In the genomic region with DNA sequence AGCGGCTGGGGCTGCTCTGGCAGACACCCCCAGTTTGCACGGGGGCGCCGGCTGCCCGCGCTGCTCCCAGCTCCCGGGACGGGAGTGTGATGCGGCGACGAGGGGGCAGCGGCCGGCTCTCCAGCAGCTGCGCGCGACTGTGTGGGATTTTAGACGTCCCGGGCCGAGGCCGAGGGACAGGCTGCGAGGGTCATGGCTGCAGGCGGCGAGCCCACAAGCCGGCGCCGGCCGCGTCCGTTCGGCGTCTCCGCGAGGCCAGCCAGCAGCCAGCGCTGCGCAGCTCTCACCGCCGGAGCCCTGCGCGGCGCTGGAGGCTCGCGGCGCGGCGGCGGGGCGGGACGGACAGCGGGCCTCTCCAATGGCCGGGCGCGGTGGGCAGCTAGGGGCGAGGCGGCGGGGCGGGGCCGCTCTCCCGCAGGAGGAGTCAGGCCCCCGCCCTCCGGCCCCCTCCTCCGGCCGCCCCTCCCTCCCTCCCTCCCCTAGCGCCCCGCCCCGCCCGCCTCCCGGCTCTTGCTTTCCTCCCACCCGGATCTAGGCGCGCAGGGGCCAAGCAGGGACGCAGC, we compare ENCODE assay signal across 8 cellular contexts. TPM values are rescaled to one million over a fixed set of nuclear protein-coding genes. Genes with fewer than 3 reads are reported as not detected.
A peak's percentile ranks its signal among the peaks of the same experiment; 100 is the strongest.
DNase-seq lines count a peak whose midpoint lies in the region; ATAC-seq and TF ChIP-seq lines count a peak whose summit lies in the region.

Gene FZD4 (minus strand): TSS at position 285 of the 563 bp plus-strand sequence. CDS start 310 bp downstream, outside the sequence.

- TF ChIP-seq CTCF in PC-3 (conservative IDR thresholded peaks at IDR 0.05; ENCODE audit: low read depth, low read length) (no peak), upper lobe of left lung (IDR thresholded peaks at IDR 0.05) (peak in 4 of 6 experiments; percentile 11 to 67 (median 42))

- peaks cover 42% of the 10 kb centered on the region for H3K79me2 ChIP-seq in PC-3 (ENCODE audit: low read length)

- peak; percentile 86 for DNase-seq in ELF-1 (ENCODE audit: low read depth, low spot score)
- DNase-seq in PC-3: peak; percentile 94
- DNase-seq in activated naive CD4-positive, alpha-beta T cell treated with anti-CD3 and anti-CD28 coated beads, Interleukin-2, amount 50 U/mL, for 72 hours (ENCODE audit: low spot score in 2 of 2): peak in 1 of 2 donors; percentile 62
- peak; percentile 82 for DNase-seq in globus pallidus (ENCODE audit: low spot score)
- DNase-seq in upper lobe of left lung: peak; percentile 89 to 98

- H3K27ac Mint-ChIP-seq in activated naive CD4-positive, alpha-beta T cell treated with anti-CD3 and anti-CD28 coated beads, Interleukin-2, amount 50 U/mL, for 72 hours: no peak within 1 kb of the TSS

- H3K9me3 Mint-ChIP-seq in activated naive CD4-positive, alpha-beta T cell treated with anti-CD3 and anti-CD28 coated beads, Interleukin-2, amount 50 U/mL, for 72 hours: no peaks in the 10 kb centered on the region

- intact Hi-C loops in PC-3 (cut with micrococcal nuclease): loop anchor here (2.0 to 5.0 kb wide), 3 partner anchors 14 to 327 kb away; partner anchors contain the start of gene TMEM135

- TF ChIP-seq POLR2A in upper lobe of left lung (IDR thresholded peaks at IDR 0.05): peak in 3 of 4 donors; percentile 78 to 93 (median 89)

- peak within 1 kb of the TSS; percentile 99 for H3K4me2 ChIP-seq in PC-3 (ENCODE audit: low read length)

- no peaks in the 10 kb centered on the region for H3K36me3 Mint-ChIP-seq in activated naive CD4-positive, alpha-beta T cell treated with anti-CD3 and anti-CD28 coated beads, Interleukin-2, amount 50 U/mL, for 72 hours

- H3K27me3 ChIP-seq in HUES6 (ENCODE audit: control insufficient read depth, insufficient read depth, low read length) (peaks cover 11% of the 10 kb centered on the region), PC-3 (ENCODE audit: low read length) (no peaks in the 10 kb centered on the region), neuron (ENCODE audit: insufficient read depth, low read length) (no peaks in the 10 kb centered on the region), upper lobe of left lung (no peaks in the 10 kb centered on the region)

- H2AFZ ChIP-seq in PC-3 (ENCODE audit: low read length): peak within 1 kb of the TSS; percentile 99
- H2AFZ ChIP-seq in neuron (ENCODE audit: low read depth, low read length): peak within 1 kb of the TSS; percentile 82

- no peaks in the 10 kb centered on the region for H3K9me2 ChIP-seq in PC-3 (replicated peaks; ENCODE audit: low read length)

- no peaks in the 10 kb centered on the region for H3F3A ChIP-seq in PC-3 (ENCODE audit: low read length, unreplicated experiment)

- H3K9ac ChIP-seq in HUES6 (ENCODE audit: low read length) (peak within 1 kb of the TSS; percentile 82), PC-3 (ENCODE audit: low read length) (peak within 1 kb of the TSS; percentile 76)

- POLR2A ChIA-PET in PC-3 (lab: Charles Lee; ENCODE audit: unreplicated experiment): interaction anchor here (0.6 to 1.2 kb wide), 4 partner anchors 13 to 1101 kb away, joined by 4 to 6 read pairs (median 4); no protein-coding TSS in a partner anchor

- H3K9me3 ChIP-seq in HUES6 (ENCODE audit: control insufficient read depth, insufficient read depth, low read depth, low read length) (no peaks in the 10 kb centered on the region), PC-3 (ENCODE audit: low read length) (no peaks in the 10 kb centered on the region), neuron (ENCODE audit: low read length) (no peaks in the 10 kb centered on the region), upper lobe of left lung (no peaks in the 10 kb centered on the region)

- H3K27ac ChIP-seq in HUES6 (ENCODE audit: low read depth, low read length) (peak within 1 kb of the TSS; percentile 7; the same call in 1 of the 2 replicates), PC-3 (ENCODE audit: low read length) (peak within 1 kb of the TSS; percentile 71), upper lobe of left lung (peak within 1 kb of the TSS; percentile 86 to 96 (median 92))

- H3K36me3 ChIP-seq in HUES6 (ENCODE audit: control insufficient read depth, insufficient read depth, low read length) (peaks cover 15% of the 10 kb centered on the region), PC-3 (ENCODE audit: low read depth, low read length) (peaks cover 9% of the 10 kb centered on the region), neuron (ENCODE audit: insufficient read depth, low read length) (peaks cover 15% of the 10 kb centered on the region), upper lobe of left lung (peaks cover 0 to 18% (median 3%) of the 10 kb centered on the region in 4 donors)

- CTCF ChIA-PET in PC-3 (lab: Charles Lee): interaction anchor here (0.5 to 1.6 kb wide), 4 partner anchors 15 to 621 kb away, joined by 3 to 9 read pairs (median 5); no protein-coding TSS in a partner anchor

- peak; percentile 90 for ATAC-seq in GM21576 (IDR thresholded peaks at IDR 0.05; ENCODE audit: unreplicated experiment)
- peak; percentile 89 for ATAC-seq in PC-3
- ATAC-seq in activated naive CD4-positive, alpha-beta T cell treated with anti-CD3 and anti-CD28 coated beads, Interleukin-2, amount 50 U/mL, for 72 hours: peak; percentile 84 to 94
- ATAC-seq in upper lobe of left lung (ENCODE audit: low FRiP score in 2 of 2): peak; percentile 92 to 97

- TF ChIP-seq EP300 in upper lobe of left lung (IDR thresholded peaks at IDR 0.05): no peak

- H3K4me1 ChIP-seq in HUES6 (ENCODE audit: control insufficient read depth, insufficient read depth, low read length) (peaks cover 13% of the 10 kb centered on the region), PC-3 (ENCODE audit: insufficient read depth, low read length) (peaks cover 36% of the 10 kb centered on the region), neuron (ENCODE audit: insufficient read depth, low read length) (peaks cover 19% of the 10 kb centered on the region), upper lobe of left lung (peaks cover 18 to 28% (median 20%) of the 10 kb centered on the region in 4 donors)

- H3K4me3 ChIP-seq in HUES6 (ENCODE audit: low read depth, low read length): peak within 1 kb of the TSS; percentile 86
- H3K4me3 ChIP-seq in PC-3 (ENCODE audit: low read length): peak within 1 kb of the TSS; percentile 96
- H3K4me3 ChIP-seq in neuron (ENCODE audit: low read length): peak within 1 kb of the TSS; percentile 63
- peak within 1 kb of the TSS; percentile 68 to 97 (median 87) for H3K4me3 ChIP-seq in upper lobe of left lung

- no TSS peak for BruUV-seq in PC-3 (replicated peaks; lab: Mats Ljungman, UMichigan)

- H4K20me1 ChIP-seq in PC-3 (ENCODE audit: low read length): no peaks in the 10 kb centered on the region; the same call in 1 of the 2 replicates

- 0 to 1% methylated on average over 5 to 36 of the region's 71 CpGs for WGBS in upper lobe of left lung, 2 donors

RNA-seq across cellular contexts. Expression of gene FZD4, which starts in this region (rescaled TPM):
- total RNA-seq in PC-3 (2014; rRNA removed) (17.3 and 17.7 TPM in 2 replicates), upper lobe of left lung (10 to 100 TPM; 24.1 to 69.2 (median 38.2) TPM)
- total RNA-seq in activated naive CD4-positive, alpha-beta T cell treated with anti-CD3 and anti-CD28 coated beads, Interleukin-2, amount 50 U/mL, for 72 hours: under 1 TPM; 0.05 to 0.16 TPM

Comparison
In these comparisons a context has a peak if more than half of its experiments do, and no peak if none do; other contexts are left out.
1. RNA of gene FZD4 (total RNA-seq): 24.1 to 69.2 TPM in upper lobe of left lung and 17.3 to 17.7 TPM in PC-3; 0.05 to 0.16 TPM in activated naive CD4-positive, alpha-beta T cell treated with anti-CD3 and anti-CD28 coated beads, Interleukin-2, amount 50 U/mL, for 72 hours; every median in the first group is over 10 times any median in the second.
2. Peak in ATAC-seq in activated naive CD4-positive, alpha-beta T cell treated with anti-CD3 and anti-CD28 coated beads, Interleukin-2, amount 50 U/mL, for 72 hours; RNA of the gene not detected or under 1 TPM.
3. H3K27ac ChIP-seq: peak in every context shown above with its lines; median percentile 92 in upper lobe of left lung; 71 in PC-3; 7 in HUES6.
4. Peak in every context shown above with its lines, with median percentiles within 50 percentile points of each other: ATAC-seq and H3K4me3 ChIP-seq.